22 cellular contexts compared by ENCODE assay signal in genomic region chr10:69647819-69648218, GRCh38. TPM values are rescaled to one million over a fixed set of nuclear protein-coding genes. Genes with fewer than 3 reads are reported as not detected.
A peak's percentile ranks its signal among the peaks of the same experiment; 100 is the strongest.
DNase-seq lines count a peak whose midpoint lies in the region; ATAC-seq and TF ChIP-seq lines count a peak whose summit lies in the region.
"Had no signal": no experiment of that assay in that cellular context is flagged by ENCODE, and none has a peak within 500 bp of the region (broad histone marks: within the 10 kb centered on the region; RNA-seq: fewer than 3 reads in every experiment).

No MANE protein-coding gene starts in this region.

- H3K36me3 Mint-ChIP-seq in activated naive CD8-positive, alpha-beta T cell treated with anti-CD3 and anti-CD28 coated beads, Interleukin-2, amount 50 U/mL, for 24 hours (ENCODE audit: low read depth) = no peaks in the 10 kb centered on the region
- no peaks in the 10 kb centered on the region for H3K36me3 Mint-ChIP-seq in activated naive CD8-positive, alpha-beta T cell treated with anti-CD3 and anti-CD28 coated beads for 36 hours
- H3K36me3 Mint-ChIP-seq in glutamatergic neuron (ENCODE audit: unreplicated experiment) (no peaks in the 10 kb centered on the region), neural progenitor cell (no peaks in the 10 kb centered on the region), Calu3 (ENCODE audit: insufficient read depth, unreplicated experiment) (no peaks in the 10 kb centered on the region)
- no peaks in the 10 kb centered on the region for H3K36me3 Mint-ChIP-seq in activated CD8-positive, alpha-beta T cell treated with anti-CD3 and anti-CD28 coated beads, Interleukin-2, amount 10 ng/mL, durations not matched to agents 7 days and 5 days (ENCODE audit: low read depth)
- H3K36me3 Mint-ChIP-seq: CD8-positive, alpha-beta memory T cell had no signal

- peaks cover 7% of the 10 kb centered on the region for H3K27me3 Mint-ChIP-seq in activated naive CD8-positive, alpha-beta T cell treated with anti-CD3 and anti-CD28 coated beads, Interleukin-2, amount 50 U/mL, for 24 hours
- no peaks in the 10 kb centered on the region for H3K27me3 Mint-ChIP-seq in activated naive CD8-positive, alpha-beta T cell treated with anti-CD3 and anti-CD28 coated beads for 36 hours
- peaks cover 19% of the 10 kb centered on the region for H3K27me3 Mint-ChIP-seq in glutamatergic neuron (ENCODE audit: unreplicated experiment)
- peaks cover 22% of the 10 kb centered on the region for H3K27me3 Mint-ChIP-seq in neural progenitor cell (ENCODE audit: insufficient read depth, low read depth)
- H3K27me3 Mint-ChIP-seq in activated CD8-positive, alpha-beta T cell treated with anti-CD3 and anti-CD28 coated beads, Interleukin-2, amount 10 ng/mL, durations not matched to agents 7 days and 5 days (ENCODE audit: low read depth) = peaks cover under 1% of the 10 kb centered on the region
- peaks cover 28% of the 10 kb centered on the region for H3K27me3 Mint-ChIP-seq in Calu3 (ENCODE audit: unreplicated experiment)

- DNase-seq in activated naive CD8-positive, alpha-beta T cell treated with anti-CD3 and anti-CD28 coated beads, Interleukin-2, amount 50 U/mL, for 24 hours = no peak
- DNase-seq in activated naive CD8-positive, alpha-beta T cell treated with anti-CD3 and anti-CD28 coated beads for 36 hours = no peak
- DNase-seq in glutamatergic neuron (no peak), neural progenitor cell (ENCODE audit: low spot score) (no peak), upper lobe of right lung (peak; percentile 20), iPS-NIHi7 (ENCODE audit: extremely low spot score) (no peak), Calu3 (no peak)
- DNase-seq in activated CD8-positive, alpha-beta T cell treated with anti-CD3 and anti-CD28 coated beads, Interleukin-2, amount 10 ng/mL, durations not matched to agents 7 days and 5 days = no peak
- DNase-seq: AML-193; C1 segment of cervical spinal cord; CD8-positive, alpha-beta memory T cell; KBM-7; MM.1S; NCI-H1048; NCI-H1436; NCI-H1930; NCI-H2227 treated with DMSO at 0.1 percent for 48 hours; NCI-H510A; NCI-H748 treated with DMSO at 0.1 percent for 48 hours; NK-92 treated with Interleukin-12 subunit alpha and Interleukin-12 subunit beta, amount 100 ng/mL, for 24 hours; SJCRH30 had no signal

- POLR2A ChIA-PET in activated CD8-positive, alpha-beta T cell treated with anti-CD3 and anti-CD28 coated beads, Interleukin-2, amount 10 ng/mL, durations not matched to agents 7 days and 5 days (lab: Charles Lee) = interaction anchor here (0.7 kb wide), 1 partner anchor 14 kb away, joined by 3 read pairs; no protein-coding TSS in a partner anchor

- no peak overlapping the region for H3K9ac ChIP-seq in neural progenitor cell

- ATAC-seq in activated naive CD8-positive, alpha-beta T cell treated with anti-CD3 and anti-CD28 coated beads, Interleukin-2, amount 50 U/mL, for 24 hours = no peak
- no peak for ATAC-seq in upper lobe of right lung
- no peak for ATAC-seq in activated CD8-positive, alpha-beta T cell treated with anti-CD3 and anti-CD28 coated beads, Interleukin-2, amount 10 ng/mL, durations not matched to agents 7 days and 5 days
- ATAC-seq: Panc1 had no signal

- no peaks in the 10 kb centered on the region for H4K20me1 ChIP-seq in neural progenitor cell (ENCODE audit: low read depth)

- no peaks in the 10 kb centered on the region for H3K79me2 ChIP-seq in neural progenitor cell (ENCODE audit: low read depth)

- BruUV-seq in Calu3 (replicated peaks; lab: Mats Ljungman, UMichigan) = no TSS peak

- H3F3A ChIP-seq in neural progenitor cell (ENCODE audit: low read depth) = peaks cover 19% of the 10 kb centered on the region

- no peaks in the 10 kb centered on the region for H3K9me3 ChIP-seq in neural progenitor cell (ENCODE audit: low read depth)
- H3K9me3 ChIP-seq in upper lobe of right lung = no peaks in the 10 kb centered on the region
- H3K9me3 ChIP-seq: SJCRH30 had no signal

- peaks cover 9% of the 10 kb centered on the region for H3K4me1 Mint-ChIP-seq in activated naive CD8-positive, alpha-beta T cell treated with anti-CD3 and anti-CD28 coated beads, Interleukin-2, amount 50 U/mL, for 24 hours
- peaks cover 13% of the 10 kb centered on the region for H3K4me1 Mint-ChIP-seq in activated naive CD8-positive, alpha-beta T cell treated with anti-CD3 and anti-CD28 coated beads for 36 hours
- H3K4me1 Mint-ChIP-seq in glutamatergic neuron (ENCODE audit: low read depth, unreplicated experiment) (peaks cover 54% of the 10 kb centered on the region), neural progenitor cell (peaks cover 63% of the 10 kb centered on the region), Calu3 (ENCODE audit: low read depth, unreplicated experiment) (no peaks in the 10 kb centered on the region)
- peaks cover 29% of the 10 kb centered on the region for H3K4me1 Mint-ChIP-seq in activated CD8-positive, alpha-beta T cell treated with anti-CD3 and anti-CD28 coated beads, Interleukin-2, amount 10 ng/mL, durations not matched to agents 7 days and 5 days (ENCODE audit: low read depth)

- no peak overlapping the region for H3K4me3 ChIP-seq in neural progenitor cell
- no peak overlapping the region for H3K4me3 ChIP-seq in upper lobe of right lung
- H3K4me3 ChIP-seq: SJCRH30 had no signal

- H3K36me3 ChIP-seq in neural progenitor cell (no peaks in the 10 kb centered on the region), upper lobe of right lung (no peaks in the 10 kb centered on the region)
- H3K36me3 ChIP-seq: SJCRH30 had no signal

- intact Hi-C loops in upper lobe of right lung (cut with DNase I) = no loop called here
- intact Hi-C loops in Calu3 (cut with micrococcal nuclease; ENCODE audit: unreplicated experiment) = no loop called here

- no peak overlapping the region for H3K27ac ChIP-seq in neural progenitor cell
- H3K27ac ChIP-seq in upper lobe of right lung = no peak overlapping the region
- H3K27ac ChIP-seq: SJCRH30 had no signal

- H3K9me3 Mint-ChIP-seq in activated naive CD8-positive, alpha-beta T cell treated with anti-CD3 and anti-CD28 coated beads, Interleukin-2, amount 50 U/mL, for 24 hours = no peaks in the 10 kb centered on the region
- no peaks in the 10 kb centered on the region for H3K9me3 Mint-ChIP-seq in activated naive CD8-positive, alpha-beta T cell treated with anti-CD3 and anti-CD28 coated beads for 36 hours
- H3K9me3 Mint-ChIP-seq in glutamatergic neuron (ENCODE audit: unreplicated experiment) (peaks cover 3% of the 10 kb centered on the region), neural progenitor cell (no peaks in the 10 kb centered on the region), Calu3 (ENCODE audit: low read depth, unreplicated experiment) (no peaks in the 10 kb centered on the region)
- no peaks in the 10 kb centered on the region for H3K9me3 Mint-ChIP-seq in activated CD8-positive, alpha-beta T cell treated with anti-CD3 and anti-CD28 coated beads, Interleukin-2, amount 10 ng/mL, durations not matched to agents 7 days and 5 days (ENCODE audit: insufficient read depth)
- H3K9me3 Mint-ChIP-seq: CD8-positive, alpha-beta memory T cell had no signal

- H2AFZ ChIP-seq in neural progenitor cell (replicated peaks) = no peak overlapping the region

- peak overlapping the region; percentile 33 for H3K27ac Mint-ChIP-seq in activated naive CD8-positive, alpha-beta T cell treated with anti-CD3 and anti-CD28 coated beads, Interleukin-2, amount 50 U/mL, for 24 hours
- no peak overlapping the region for H3K27ac Mint-ChIP-seq in activated naive CD8-positive, alpha-beta T cell treated with anti-CD3 and anti-CD28 coated beads for 36 hours
- peak overlapping the region; percentile 34 for H3K27ac Mint-ChIP-seq in glutamatergic neuron (ENCODE audit: unreplicated experiment)
- H3K27ac Mint-ChIP-seq in neural progenitor cell = peak overlapping the region; percentile 67
- H3K27ac Mint-ChIP-seq in activated CD8-positive, alpha-beta T cell treated with anti-CD3 and anti-CD28 coated beads, Interleukin-2, amount 10 ng/mL, durations not matched to agents 7 days and 5 days = no peak overlapping the region
- no peak overlapping the region for H3K27ac Mint-ChIP-seq in Calu3 (ENCODE audit: unreplicated experiment)

- no peak overlapping the region for H3K4me3 Mint-ChIP-seq in activated naive CD8-positive, alpha-beta T cell treated with anti-CD3 and anti-CD28 coated beads, Interleukin-2, amount 50 U/mL, for 24 hours
- H3K4me3 Mint-ChIP-seq in activated naive CD8-positive, alpha-beta T cell treated with anti-CD3 and anti-CD28 coated beads for 36 hours = no peak overlapping the region
- H3K4me3 Mint-ChIP-seq in glutamatergic neuron (ENCODE audit: unreplicated experiment) (peak overlapping the region; percentile 6), neural progenitor cell (peak overlapping the region; percentile 52), Calu3 (ENCODE audit: low read depth, unreplicated experiment) (no peak overlapping the region)
- H3K4me3 Mint-ChIP-seq in activated CD8-positive, alpha-beta T cell treated with anti-CD3 and anti-CD28 coated beads, Interleukin-2, amount 10 ng/mL, durations not matched to agents 7 days and 5 days = no peak overlapping the region
- H3K4me3 Mint-ChIP-seq: CD8-positive, alpha-beta memory T cell had no signal

- H3K27me3 ChIP-seq in neural progenitor cell (no peaks in the 10 kb centered on the region), upper lobe of right lung (peaks cover 9% of the 10 kb centered on the region)
- H3K27me3 ChIP-seq: SJCRH30 had no signal

- H3K4me1 ChIP-seq in neural progenitor cell (peaks cover 26% of the 10 kb centered on the region), upper lobe of right lung (no peaks in the 10 kb centered on the region)
- H3K4me1 ChIP-seq: SJCRH30 had no signal

- peak overlapping the region; percentile 22 for H3K4me2 ChIP-seq in neural progenitor cell

- CTCF ChIA-PET in activated CD8-positive, alpha-beta T cell treated with anti-CD3 and anti-CD28 coated beads, Interleukin-2, amount 10 ng/mL, durations not matched to agents 7 days and 5 days (lab: Charles Lee) = interaction anchor here (1.5 to 8.5 kb wide), 3 partner anchors 10 to 132 kb away, joined by 5 to 85 read pairs (median 15); no protein-coding TSS in a partner anchor
- CTCF ChIA-PET in Calu3 (lab: Charles Lee) = interaction anchor here (0.7 to 1.4 kb wide), 3 partner anchors 9 to 199 kb away, joined by 3 read pairs; no protein-coding TSS in a partner anchor

- no peak for TF ChIP-seq CTCF in glutamatergic neuron (IDR thresholded peaks at IDR 0.05; ENCODE audit: partially characterized antibody, unreplicated experiment)
- no peak for TF ChIP-seq CTCF in neural progenitor cell (IDR thresholded peaks at IDR 0.05)
- TF ChIP-seq CTCF in upper lobe of right lung (IDR thresholded peaks at IDR 0.05) = no peak
- TF ChIP-seq CTCF in Calu3 (IDR thresholded peaks at IDR 0.05; ENCODE audit: unreplicated experiment) = no peak

RNA-seq across cellular contexts. Expression of gene FAM241B, which starts 17.8 kb away (rescaled TPM):
- total RNA-seq in activated naive CD8-positive, alpha-beta T cell treated with anti-CD3 and anti-CD28 coated beads for 36 hours = 1 to 10 TPM; 9.9 TPM
- total RNA-seq in glutamatergic neuron (ENCODE audit: unreplicated experiment) (50.1 TPM), neural progenitor cell (ENCODE audit: low replicate concordance) (2.6 and 4.6 TPM in 2 replicates), upper lobe of right lung (5.2 TPM), Calu3 (2022) (22.9 and 25.2 TPM in 2 replicates)
- total RNA-seq in activated CD8-positive, alpha-beta T cell treated with anti-CD3 and anti-CD28 coated beads, Interleukin-2, amount 10 ng/mL, durations not matched to agents 7 days and 5 days = 1 to 10 TPM; 5.4 to 6.1 TPM

Comparison
In these comparisons a context has a peak if more than half of its experiments do, and no peak if none do; other contexts are left out.
1. H3K27ac Mint-ChIP-seq: peak in activated naive CD8-positive, alpha-beta T cell treated with anti-CD3 and anti-CD28 coated beads, Interleukin-2, amount 50 U/mL, for 24 hours (single experiment), glutamatergic neuron (single experiment) and neural progenitor cell (single experiment); none in activated naive CD8-positive, alpha-beta T cell treated with anti-CD3 and anti-CD28 coated beads for 36 hours (single experiment), activated CD8-positive, alpha-beta T cell treated with anti-CD3 and anti-CD28 coated beads, Interleukin-2, amount 10 ng/mL, durations not matched to agents 7 days and 5 days (single experiment) and Calu3 (single experiment).
2. H3K4me3 Mint-ChIP-seq: peak in glutamatergic neuron (single experiment) and neural progenitor cell (single experiment); none in activated naive CD8-positive, alpha-beta T cell treated with anti-CD3 and anti-CD28 coated beads, Interleukin-2, amount 50 U/mL, for 24 hours (single experiment), activated naive CD8-positive, alpha-beta T cell treated with anti-CD3 and anti-CD28 coated beads for 36 hours (single experiment), activated CD8-positive, alpha-beta T cell treated with anti-CD3 and anti-CD28 coated beads, Interleukin-2, amount 10 ng/mL, durations not matched to agents 7 days and 5 days (single experiment) and Calu3 (single experiment).